Comparison of ENCODE assay signal across 12 cellular contexts in the genomic region with DNA sequence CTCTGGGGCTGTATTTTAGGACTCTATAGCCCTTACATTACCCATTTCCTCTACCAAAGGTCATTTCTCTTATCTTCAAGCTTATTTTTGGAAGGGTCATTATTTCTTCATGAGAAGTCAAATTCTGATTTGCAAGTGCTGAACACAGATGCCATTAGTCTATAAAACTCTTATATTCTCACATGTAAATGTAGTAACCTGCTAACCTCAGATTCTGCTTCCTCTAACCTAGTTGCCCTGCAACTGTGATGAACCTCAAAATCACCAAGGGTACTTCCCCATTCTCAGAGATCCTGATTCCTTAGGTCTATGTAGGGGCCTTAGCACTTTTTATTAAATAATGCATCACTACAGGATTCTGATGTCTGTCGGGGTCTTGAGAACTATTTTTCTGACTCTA. TPM values are rescaled to one million over a fixed set of nuclear protein-coding genes. Genes with fewer than 3 reads are reported as not detected.
DNase-seq lines count a peak whose midpoint lies in the region; ATAC-seq, FAIRE-seq and TF ChIP-seq lines count a peak whose summit lies in the region.
"Had no signal": no experiment of that assay in that cellular context is flagged by ENCODE, and none has a peak within 500 bp of the region (broad histone marks: within the 10 kb centered on the region; RNA-seq: fewer than 3 reads in every experiment).

No MANE protein-coding gene starts in this region.

- CTCF ChIA-PET in WTC11 (lab: Charles Lee): interaction anchor here (1.2 kb wide), 1 partner anchor 10 kb away, joined by 3 read pairs; no protein-coding TSS in a partner anchor

- no peaks in the 10 kb centered on the region for H3K9me3 ChIP-seq in BE2C

- H3K36me3 Mint-ChIP-seq in memory B cell: no peaks in the 10 kb centered on the region
- no peaks in the 10 kb centered on the region for H3K36me3 Mint-ChIP-seq in WTC11
- H3K36me3 Mint-ChIP-seq: immature natural killer cell had no signal

- no peaks in the 10 kb centered on the region for H3K27me3 ChIP-seq in BE2C

- peak overlapping the region; percentile 76 for H3K27ac Mint-ChIP-seq in memory B cell
- H3K27ac Mint-ChIP-seq in WTC11: no peak overlapping the region
- H3K27ac Mint-ChIP-seq: HFFc6 had no signal

- H3K27me3 Mint-ChIP-seq in memory B cell (no peaks in the 10 kb centered on the region), WTC11 (ENCODE audit: low read depth) (peaks cover 4% of the 10 kb centered on the region; the same call in 1 of the 2 replicates)

- ATAC-seq in GM21737 (IDR thresholded peaks at IDR 0.05; ENCODE audit: unreplicated experiment) (peak; percentile 43), memory B cell (ENCODE audit: low read depth) (peak; percentile 91), WTC11 (no peak)

- TF ChIP-seq CTCF in WTC11 (IDR thresholded peaks at IDR 0.05): no peak
- TF ChIP-seq CTCF in BE2C (IDR thresholded peaks at IDR 0.05; ENCODE audit: low read depth, low read length): no peak

- H3K4me1 Mint-ChIP-seq in memory B cell (peaks cover 36% of the 10 kb centered on the region), WTC11 (peaks cover 16% of the 10 kb centered on the region)

- H3K36me3 ChIP-seq in BE2C: no peaks in the 10 kb centered on the region

- DNase-seq in GM18507 (ENCODE audit: extremely low spot score, insufficient read length, low read depth) (no peak), Kasumi-1 (lab: John Stamatoyannopoulos, UW) (peak; percentile 76 to 89), memory B cell (ENCODE audit: low spot score in 2 of 2) (no peak), WTC11 (ENCODE audit: low spot score) (no peak), putamen (ENCODE audit: low spot score) (no peak), BE2C (no peak)
- no peak for DNase-seq in activated CD4-positive, alpha-beta T cell treated with anti-CD3 and anti-CD28 coated beads, Interleukin-2, amount 50 U/mL, for 1 hour
- DNase-seq: activated naive CD4-positive, alpha-beta T cell; HFFc6; immature natural killer cell; NCI-H1694 treated with DMSO at 0.1 percent for 48 hours had no signal

- POLR2A ChIA-PET in WTC11 (lab: Charles Lee): no interaction called here

- FAIRE-seq in GM18507 (lab: Jason Lieb, UNC): peak; percentile 95

- no peak overlapping the region for H3K4me3 Mint-ChIP-seq in memory B cell
- H3K4me3 Mint-ChIP-seq in WTC11: no peak overlapping the region
- H3K4me3 Mint-ChIP-seq: HFFc6 had no signal

- H3K4me1 ChIP-seq in BE2C: no peaks in the 10 kb centered on the region

- no peak overlapping the region for H3K4me3 ChIP-seq in BE2C (ENCODE audit: low read depth, low read length)

- no peaks in the 10 kb centered on the region for H3K9me3 Mint-ChIP-seq in memory B cell
- H3K9me3 Mint-ChIP-seq in WTC11: no peaks in the 10 kb centered on the region
- H3K9me3 Mint-ChIP-seq: HFFc6, immature natural killer cell had no signal

TF ChIP-seq in WTC11, 78 proteins besides CTCF, POLR2A, EP300 and RAD21:
- TF ChIP-seq SMAD3 (CRISPR knock-in tag; IDR thresholded peaks at IDR 0.05; ENCODE audit: borderline replicate concordance): no peak
- TF ChIP-seq, protein P1, sequence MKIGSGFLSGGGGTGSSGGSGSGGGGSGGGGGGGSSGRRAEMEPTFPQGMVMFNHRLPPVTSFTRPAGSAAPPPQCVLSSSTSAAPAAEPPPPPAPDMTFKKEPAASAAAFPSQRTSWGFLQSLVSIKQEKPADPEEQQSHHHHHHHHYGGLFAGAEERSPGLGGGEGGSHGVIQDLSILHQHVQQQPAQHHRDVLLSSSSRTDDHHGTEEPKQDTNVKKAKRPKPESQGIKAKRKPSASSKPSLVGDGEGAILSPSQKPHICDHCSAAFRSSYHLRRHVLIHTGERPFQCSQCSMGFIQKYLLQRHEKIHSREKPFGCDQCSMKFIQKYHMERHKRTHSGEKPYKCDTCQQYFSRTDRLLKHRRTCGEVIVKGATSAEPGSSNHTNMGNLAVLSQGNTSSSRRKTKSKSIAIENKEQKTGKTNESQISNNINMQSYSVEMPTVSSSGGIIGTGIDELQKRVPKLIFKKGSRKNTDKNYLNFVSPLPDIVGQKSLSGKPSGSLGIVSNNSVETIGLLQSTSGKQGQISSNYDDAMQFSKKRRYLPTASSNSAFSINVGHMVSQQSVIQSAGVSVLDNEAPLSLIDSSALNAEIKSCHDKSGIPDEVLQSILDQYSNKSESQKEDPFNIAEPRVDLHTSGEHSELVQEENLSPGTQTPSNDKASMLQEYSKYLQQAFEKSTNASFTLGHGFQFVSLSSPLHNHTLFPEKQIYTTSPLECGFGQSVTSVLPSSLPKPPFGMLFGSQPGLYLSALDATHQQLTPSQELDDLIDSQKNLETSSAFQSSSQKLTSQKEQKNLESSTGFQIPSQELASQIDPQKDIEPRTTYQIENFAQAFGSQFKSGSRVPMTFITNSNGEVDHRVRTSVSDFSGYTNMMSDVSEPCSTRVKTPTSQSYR (CRISPR knock-in tag; IDR thresholded peaks at IDR 0.05): no peak
- TF ChIP-seq, protein P2, sequence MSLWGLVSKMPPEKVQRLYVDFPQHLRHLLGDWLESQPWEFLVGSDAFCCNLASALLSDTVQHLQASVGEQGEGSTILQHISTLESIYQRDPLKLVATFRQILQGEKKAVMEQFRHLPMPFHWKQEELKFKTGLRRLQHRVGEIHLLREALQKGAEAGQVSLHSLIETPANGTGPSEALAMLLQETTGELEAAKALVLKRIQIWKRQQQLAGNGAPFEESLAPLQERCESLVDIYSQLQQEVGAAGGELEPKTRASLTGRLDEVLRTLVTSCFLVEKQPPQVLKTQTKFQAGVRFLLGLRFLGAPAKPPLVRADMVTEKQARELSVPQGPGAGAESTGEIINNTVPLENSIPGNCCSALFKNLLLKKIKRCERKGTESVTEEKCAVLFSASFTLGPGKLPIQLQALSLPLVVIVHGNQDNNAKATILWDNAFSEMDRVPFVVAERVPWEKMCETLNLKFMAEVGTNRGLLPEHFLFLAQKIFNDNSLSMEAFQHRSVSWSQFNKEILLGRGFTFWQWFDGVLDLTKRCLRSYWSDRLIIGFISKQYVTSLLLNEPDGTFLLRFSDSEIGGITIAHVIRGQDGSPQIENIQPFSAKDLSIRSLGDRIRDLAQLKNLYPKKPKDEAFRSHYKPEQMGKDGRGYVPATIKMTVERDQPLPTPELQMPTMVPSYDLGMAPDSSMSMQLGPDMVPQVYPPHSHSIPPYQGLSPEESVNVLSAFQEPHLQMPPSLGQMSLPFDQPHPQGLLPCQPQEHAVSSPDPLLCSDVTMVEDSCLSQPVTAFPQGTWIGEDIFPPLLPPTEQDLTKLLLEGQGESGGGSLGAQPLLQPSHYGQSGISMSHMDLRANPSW (CRISPR knock-in tag; conservative IDR thresholded peaks at IDR 0.05; ENCODE audit: low read depth): no peak
- TF ChIP-seq, protein P3, sequence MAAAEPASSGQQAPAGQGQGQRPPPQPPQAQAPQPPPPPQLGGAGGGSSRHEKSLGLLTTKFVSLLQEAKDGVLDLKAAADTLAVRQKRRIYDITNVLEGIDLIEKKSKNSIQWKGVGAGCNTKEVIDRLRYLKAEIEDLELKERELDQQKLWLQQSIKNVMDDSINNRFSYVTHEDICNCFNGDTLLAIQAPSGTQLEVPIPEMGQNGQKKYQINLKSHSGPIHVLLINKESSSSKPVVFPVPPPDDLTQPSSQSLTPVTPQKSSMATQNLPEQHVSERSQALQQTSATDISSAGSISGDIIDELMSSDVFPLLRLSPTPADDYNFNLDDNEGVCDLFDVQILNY (CRISPR knock-in tag; IDR thresholded peaks at IDR 0.05): no peak
- TF ChIP-seq HMGA2 (CRISPR knock-in tag; IDR thresholded peaks at IDR 0.05): no peak
- TF ChIP-seq ZNF121 (CRISPR knock-in tag; IDR thresholded peaks at IDR 0.05): no peak
- TF ChIP-seq FOXK1 (CRISPR knock-in tag; IDR thresholded peaks at IDR 0.05): no peak
- TF ChIP-seq, protein P4, sequence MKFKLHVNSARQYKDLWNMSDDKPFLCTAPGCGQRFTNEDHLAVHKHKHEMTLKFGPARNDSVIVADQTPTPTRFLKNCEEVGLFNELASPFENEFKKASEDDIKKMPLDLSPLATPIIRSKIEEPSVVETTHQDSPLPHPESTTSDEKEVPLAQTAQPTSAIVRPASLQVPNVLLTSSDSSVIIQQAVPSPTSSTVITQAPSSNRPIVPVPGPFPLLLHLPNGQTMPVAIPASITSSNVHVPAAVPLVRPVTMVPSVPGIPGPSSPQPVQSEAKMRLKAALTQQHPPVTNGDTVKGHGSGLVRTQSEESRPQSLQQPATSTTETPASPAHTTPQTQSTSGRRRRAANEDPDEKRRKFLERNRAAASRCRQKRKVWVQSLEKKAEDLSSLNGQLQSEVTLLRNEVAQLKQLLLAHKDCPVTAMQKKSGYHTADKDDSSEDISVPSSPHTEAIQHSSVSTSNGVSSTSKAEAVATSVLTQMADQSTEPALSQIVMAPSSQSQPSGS (CRISPR knock-in tag; IDR thresholded peaks at IDR 0.05; ENCODE audit: borderline replicate concordance, low read depth): no peak
- TF ChIP-seq SOX15 (CRISPR knock-in tag; IDR thresholded peaks at IDR 0.05): no peak
- TF ChIP-seq GABPB1 (CRISPR knock-in tag; IDR thresholded peaks at IDR 0.05): no peak
- no peak for TF ChIP-seq ZNF423 (CRISPR knock-in tag; IDR thresholded peaks at IDR 0.05)
- TF ChIP-seq, protein P5, sequence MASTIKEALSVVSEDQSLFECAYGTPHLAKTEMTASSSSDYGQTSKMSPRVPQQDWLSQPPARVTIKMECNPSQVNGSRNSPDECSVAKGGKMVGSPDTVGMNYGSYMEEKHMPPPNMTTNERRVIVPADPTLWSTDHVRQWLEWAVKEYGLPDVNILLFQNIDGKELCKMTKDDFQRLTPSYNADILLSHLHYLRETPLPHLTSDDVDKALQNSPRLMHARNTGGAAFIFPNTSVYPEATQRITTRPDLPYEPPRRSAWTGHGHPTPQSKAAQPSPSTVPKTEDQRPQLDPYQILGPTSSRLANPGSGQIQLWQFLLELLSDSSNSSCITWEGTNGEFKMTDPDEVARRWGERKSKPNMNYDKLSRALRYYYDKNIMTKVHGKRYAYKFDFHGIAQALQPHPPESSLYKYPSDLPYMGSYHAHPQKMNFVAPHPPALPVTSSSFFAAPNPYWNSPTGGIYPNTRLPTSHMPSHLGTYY (CRISPR knock-in tag; IDR thresholded peaks at IDR 0.05): no peak

RNA-seq across cellular contexts. Expression of a gene that starts 6.3 kb away (rescaled TPM):
- total RNA-seq in WTC11 (2021): 2.1 to 4.1 TPM (median 3.3 TPM) in 3 replicates
- polyA plus RNA-seq in BE2C (2012; ENCODE audit: insufficient read depth, insufficient read length, low read depth): 2.9 TPM

RNA-seq across cellular contexts. Expression of a gene that starts 44.4 kb away (rescaled TPM):
- total RNA-seq in WTC11 (2021): 4.4 to 7.3 TPM (median 5.3 TPM) in 3 replicates
- 14.3 TPM for polyA plus RNA-seq in BE2C (2012; ENCODE audit: insufficient read depth, insufficient read length, low read depth)

Comparison
In these comparisons a context has a peak if more than half of its experiments do, and no peak if none do; other contexts are left out.
1. DNase-seq: peak in Kasumi-1 (2 of 2); none in GM18507 (single experiment), memory B cell (0 of 2), WTC11 (single experiment), activated CD4-positive, alpha-beta T cell treated with anti-CD3 and anti-CD28 coated beads, Interleukin-2, amount 50 U/mL, for 1 hour (single experiment), putamen (single experiment) and BE2C (single experiment).